Comparison of ENCODE assay signal across 7 cellular contexts in genomic region chr15:53808058-53808703, GRCh38. TPM values are rescaled to one million over a fixed set of nuclear protein-coding genes. Genes with fewer than 3 reads are reported as not detected.
DNase-seq lines count a peak whose midpoint lies in the region; ATAC-seq and TF ChIP-seq lines count a peak whose summit lies in the region.

No MANE protein-coding gene starts in this region.

- no peaks in the 10 kb centered on the region for H3K9me3 Mint-ChIP-seq in endodermal cell

- H3K36me3 Mint-ChIP-seq in endodermal cell (ENCODE audit: low read depth): no peaks in the 10 kb centered on the region

- 62 to 71% methylated on average over 4 to 5 of the region's 5 CpGs for WGBS in endodermal cell (ENCODE audit: insufficient coverage in 1 of 2, insufficient read length in 1 of 2), 2 experiments

- H3K27ac Mint-ChIP-seq in endodermal cell: no peak overlapping the region

- H3K4me1 ChIP-seq in endodermal cell (ENCODE audit: control insufficient read depth, insufficient read depth, low read length): peaks cover 17% of the 10 kb centered on the region

- H3K9me3 ChIP-seq in endodermal cell (ENCODE audit: control insufficient read depth, low read length): no peaks in the 10 kb centered on the region

- no peak overlapping the region for H3K4me3 Mint-ChIP-seq in endodermal cell

- H3K4me3 ChIP-seq in endodermal cell (ENCODE audit: low read length): no peak overlapping the region

- no peak overlapping the region for H3K9ac ChIP-seq in endodermal cell (ENCODE audit: extremely low read depth, low read length, poor library complexity, severe bottlenecking)

- no peaks in the 10 kb centered on the region for H3K36me3 ChIP-seq in endodermal cell (ENCODE audit: control insufficient read depth, insufficient read depth, low read length)

- H3K27me3 Mint-ChIP-seq in endodermal cell (ENCODE audit: insufficient read depth): no peaks in the 10 kb centered on the region

- H3K4me1 Mint-ChIP-seq in endodermal cell: peaks cover 28% of the 10 kb centered on the region

- H3K27ac ChIP-seq in endodermal cell (ENCODE audit: low read depth, low read length): no peak overlapping the region

- ATAC-seq in GM18868 (IDR thresholded peaks at IDR 0.05; ENCODE audit: unreplicated experiment) (peak; percentile 66), GM19463 (IDR thresholded peaks at IDR 0.05; ENCODE audit: unreplicated experiment) (no peak)

- H3K27me3 ChIP-seq in endodermal cell (ENCODE audit: control insufficient read depth, insufficient read depth, low read length, poor library complexity, severe bottlenecking): no peaks in the 10 kb centered on the region

- DNase-seq in NCI-H446 treated with DMSO at 0.1 percent for 48 hours (lab: John Stamatoyannopoulos, UW) (peak; percentile 4), endodermal cell (no peak), renal cortical epithelial cell (ENCODE audit: low read depth) (peak; percentile 37)
- DNase-seq in activated CD4-positive, alpha-beta T cell treated with anti-CD3 and anti-CD28 coated beads, Interleukin-2, amount 50 U/mL, for 4 hours: no peak
- no peak for DNase-seq in activated CD8-positive, alpha-beta memory T cell treated with anti-CD3 and anti-CD28 coated beads, Interleukin-2, amount 50 U/mL, for 4 hours

- TF ChIP-seq CTCF in endodermal cell (conservative IDR thresholded peaks at IDR 0.05): peak; percentile 87

RNA-seq across cellular contexts. Expression of gene WDR72, which starts 48.7 kb away (rescaled TPM):
- total RNA-seq in endodermal cell (10 to 100 TPM in 1 of 2 donors, 1 to 10 TPM in 1; 4.1 to 12.2 TPM), renal cortical epithelial cell (2.3 and 11.8 TPM in 2 replicates)
- 1.9 TPM for polyA plus RNA-seq in endodermal cell (2013, experiment 1 of 2)
- polyA plus RNA-seq in endodermal cell (2013, experiment 2 of 2): 0.79 TPM

Comparison
In these comparisons a context has a peak if more than half of its experiments do, and no peak if none do; other contexts are left out.
1. DNase-seq: peak in NCI-H446 treated with DMSO at 0.1 percent for 48 hours (single experiment) and renal cortical epithelial cell (single experiment); none in endodermal cell (single experiment), activated CD4-positive, alpha-beta T cell treated with anti-CD3 and anti-CD28 coated beads, Interleukin-2, amount 50 U/mL, for 4 hours (0 of 2) and activated CD8-positive, alpha-beta memory T cell treated with anti-CD3 and anti-CD28 coated beads, Interleukin-2, amount 50 U/mL, for 4 hours (single experiment).